ENCODE assay signal across 8 cellular contexts in genomic region chr14:105399441-105399775, GRCh38. TPM values are rescaled to one million over a fixed set of nuclear protein-coding genes. Genes with fewer than 3 reads are reported as not detected.
DNase-seq lines count a peak whose midpoint lies in the region; ATAC-seq and TF ChIP-seq lines count a peak whose summit lies in the region.

No MANE protein-coding gene starts in this region.

- H4K8ac ChIP-seq in trophoblast cell (ENCODE audit: low read depth, low read length): peak overlapping the region; percentile 25

- DNase-seq in DND-41 (no peak), RWPE1 (ENCODE audit: low spot score) (no peak), fibroblast of pulmonary artery (ENCODE audit: low read depth) (no peak), trophoblast cell (no peak), amniotic stem cell (lab: John Stamatoyannopoulos, UW) (no peak), mucosa of gallbladder (ENCODE audit: low spot score) (no peak), NCI-H2196 (lab: John Stamatoyannopoulos, UW; ENCODE audit: unreplicated experiment) (no peak), lower leg skin (ENCODE audit: low spot score in 2 of 2) (no peak)

- H3K79me2 ChIP-seq in DND-41 (ENCODE audit: insufficient read depth, low read length) (peaks cover 22% of the 10 kb centered on the region), trophoblast cell (ENCODE audit: control insufficient read depth, insufficient read depth, low read length, poor library complexity) (peaks cover 5% of the 10 kb centered on the region)

- H3K9me3 ChIP-seq in DND-41 (ENCODE audit: insufficient read depth, low read length, severe bottlenecking): no peaks in the 10 kb centered on the region
- peaks cover 31% of the 10 kb centered on the region for H3K9me3 ChIP-seq in trophoblast cell (ENCODE audit: insufficient read depth, low read depth, low read length)

- H3K4me3 ChIP-seq in DND-41 (ENCODE audit: low read depth in 1 of 2, low read length in 2 of 2) (peak overlapping the region; percentile 92 to 95; a peak in 3 of 4 replicates), fibroblast of pulmonary artery (replicated peaks; ENCODE audit: low read depth, low read length) (peak overlapping the region; percentile 72), trophoblast cell (ENCODE audit: low read depth, low read length) (no peak overlapping the region), lower leg skin (ENCODE audit: low read depth, poor library complexity, severe bottlenecking) (no peak overlapping the region)

- peaks cover 10% of the 10 kb centered on the region for H3K79me1 ChIP-seq in trophoblast cell (ENCODE audit: low read length)

- peaks cover 12% of the 10 kb centered on the region for H4K20me1 ChIP-seq in DND-41 (ENCODE audit: insufficient read depth, low read length)

- H3K9ac ChIP-seq in DND-41 (ENCODE audit: low read depth, low read length): peak overlapping the region; percentile 98
- no peak overlapping the region for H3K9ac ChIP-seq in trophoblast cell (ENCODE audit: low read length)

- no peak for TF ChIP-seq CTCF in DND-41 (IDR thresholded peaks at IDR 0.05; ENCODE audit: borderline replicate concordance, extremely low read depth, low read length, poor library complexity, severe bottlenecking)
- no peak for TF ChIP-seq CTCF in RWPE1 (conservative IDR thresholded peaks at IDR 0.05; ENCODE audit: low read depth)
- no peak for TF ChIP-seq CTCF in fibroblast of pulmonary artery (IDR thresholded peaks at IDR 0.05; ENCODE audit: low read length, missing control alignments)
- TF ChIP-seq CTCF in lower leg skin (IDR thresholded peaks at IDR 0.05): no peak

- no peak overlapping the region for H2BK5ac ChIP-seq in trophoblast cell (ENCODE audit: low read depth, low read length, poor library complexity)

- peak overlapping the region; percentile 97 for H3K27ac ChIP-seq in DND-41 (ENCODE audit: low read length)
- peak overlapping the region; percentile 85 for H3K27ac ChIP-seq in RWPE1
- no peak overlapping the region for H3K27ac ChIP-seq in trophoblast cell (ENCODE audit: low read depth, low read length)

- peak overlapping the region; percentile 11 for H3K18ac ChIP-seq in trophoblast cell (ENCODE audit: low read length)

- no peak for ATAC-seq in DND-41 (ENCODE audit: insufficient read depth, low read depth)

- peak overlapping the region; percentile 23 for H4K12ac ChIP-seq in trophoblast cell (ENCODE audit: low read depth, low read length)

- POLR2A ChIA-PET in RWPE1 (lab: Yijun Ruan, JAX; ENCODE audit: low non-redundant PET): no interaction called here

- H2AFZ ChIP-seq in DND-41 (ENCODE audit: low read depth, low read length) (no peak overlapping the region), trophoblast cell (ENCODE audit: insufficient read depth, low read length, poor library complexity) (no peak overlapping the region)

- CTCF ChIA-PET in RWPE1 (lab: Yijun Ruan, JAX): no interaction called here

- intact Hi-C loops in lower leg skin (cut with DNase I; ENCODE audit: low total_unique reads): no loop called here

- H2BK120ac ChIP-seq in trophoblast cell (ENCODE audit: insufficient read depth, low read length, poor library complexity): no peak overlapping the region

- H3K27me3 ChIP-seq in DND-41 (ENCODE audit: insufficient read depth, low read length, poor library complexity) (no peaks in the 10 kb centered on the region), trophoblast cell (ENCODE audit: insufficient read depth, low read length) (no peaks in the 10 kb centered on the region)

- H3K4me1 ChIP-seq in DND-41 (ENCODE audit: insufficient read depth, low read length): peaks cover 30% of the 10 kb centered on the region
- peaks cover 11 to 15% of the 10 kb centered on the region in 2 experiments for H3K4me1 ChIP-seq in trophoblast cell (ENCODE audit: control insufficient read depth in 1 of 2, insufficient read depth in 2 of 2, low read length in 2 of 2)

- H3K4me2 ChIP-seq in DND-41 (ENCODE audit: insufficient read depth, low read length) (peak overlapping the region; percentile 94), trophoblast cell (ENCODE audit: low read length) (peak overlapping the region; percentile 76)

- H2AK5ac ChIP-seq in trophoblast cell (ENCODE audit: low read length): no peak overlapping the region

- no CpG with 5 or more reads among the region's 9 CpGs for WGBS in trophoblast cell (ENCODE audit: extremely low coverage, insufficient coverage, insufficient read length)
- 86 to 94% methylated on average over 8 to 9 of the region's 9 CpGs for WGBS in lower leg skin, 2 donors

- H3K36me3 ChIP-seq in DND-41 (ENCODE audit: insufficient read depth, low read length) (peaks cover 27% of the 10 kb centered on the region), trophoblast cell (ENCODE audit: control insufficient read depth in 1 of 2, insufficient read depth in 2 of 2, low read length in 2 of 2) (peaks cover 14 to 17% of the 10 kb centered on the region in 2 experiments)

- no peak overlapping the region for H2BK12ac ChIP-seq in trophoblast cell (ENCODE audit: low read length)

- no peak for TF ChIP-seq POLR2A in lower leg skin (IDR thresholded peaks at IDR 0.05)

- H3K4ac ChIP-seq in trophoblast cell (ENCODE audit: low read depth, low read length): no peak overlapping the region

- H4K91ac ChIP-seq in trophoblast cell (ENCODE audit: low read depth, low read length): no peak overlapping the region

- H3K23ac ChIP-seq in trophoblast cell (ENCODE audit: low read length): no peak overlapping the region

- no peak overlapping the region for H3K14ac ChIP-seq in trophoblast cell (ENCODE audit: low read length)

RNA-seq across cellular contexts. Expression of gene TEX22, which starts 1.1 kb away (rescaled TPM):
- polyA plus RNA-seq in trophoblast cell (2013): 0.04 and 0.10 TPM in 2 replicates
- total RNA-seq in mucosa of gallbladder: 2.6 TPM
- under 1 TPM in 2 of 4 donors, not detected in 2; 0.17 to 0.34 TPM for total RNA-seq in lower leg skin

RNA-seq across cellular contexts. Expression of gene MTA1, which starts 20.2 kb away (rescaled TPM):
- 90.0 and 91.2 TPM in 2 replicates for polyA plus RNA-seq in trophoblast cell (2013)
- total RNA-seq in mucosa of gallbladder (111 TPM), lower leg skin (10 to 100 TPM; 39.3 to 56.7 (median 46.4) TPM)

Comparison
In these comparisons a context has a peak if more than half of its experiments do, and no peak if none do; other contexts are left out.
1. H3K4me3 ChIP-seq: peak in DND-41 (2 of 2) and fibroblast of pulmonary artery (single experiment); none in trophoblast cell (single experiment) and lower leg skin (single experiment).